In the genomic region with DNA sequence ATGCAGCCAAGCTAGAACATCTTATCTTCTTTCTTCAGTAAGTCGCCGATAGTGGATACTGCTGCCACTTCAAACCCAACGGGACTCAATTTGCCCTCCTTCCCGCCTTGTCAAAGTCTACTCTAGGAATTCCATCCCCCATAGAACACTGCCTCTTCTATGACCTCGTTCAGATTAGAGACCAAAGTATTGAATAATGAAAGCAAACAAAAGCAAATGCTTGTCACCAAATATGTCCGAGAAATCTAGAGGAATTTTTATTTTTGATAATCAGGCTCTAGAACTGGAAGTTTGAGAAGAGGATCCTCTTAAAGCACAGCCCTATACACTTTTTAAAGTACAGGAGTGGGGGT, we compare ENCODE assay signal across 9 cellular contexts. TPM values are rescaled to one million over a fixed set of nuclear protein-coding genes. Genes with fewer than 3 reads are reported as not detected.
DNase-seq lines count a peak whose midpoint lies in the region; ATAC-seq, FAIRE-seq and TF ChIP-seq lines count a peak whose summit lies in the region.
"Had no signal": no experiment of that assay in that cellular context is flagged by ENCODE, and none has a peak within 500 bp of the region (broad histone marks: within the 10 kb centered on the region; RNA-seq: fewer than 3 reads in every experiment).

No MANE protein-coding gene starts in this region.

- H3K27ac ChIP-seq in epithelial cell of prostate = peak overlapping the region; percentile 91
- H3K27ac ChIP-seq in pancreas = peak overlapping the region in 3 of 4 donors; percentile 22 to 75 (median 65)

- FAIRE-seq in pancreas (lab: Jason Lieb, UNC) = no peak

- no peak for ATAC-seq in pancreas

- 0 to 4% methylated on average over 6 of the region's 6 CpGs for WGBS in pancreas, 2 donors

- no peaks in the 10 kb centered on the region for H3K9me3 ChIP-seq in pancreas

- no peak for TF ChIP-seq CTCF in pancreas (IDR thresholded peaks at IDR 0.05)

- H3K27me3 ChIP-seq in pancreas = no peaks in the 10 kb centered on the region

- intact Hi-C loops in pancreas (cut with DNase I) = no loop called here

- H3K4me3 ChIP-seq in pancreas = peak overlapping the region; percentile 74 to 94 (median 90)

- peaks cover 0 to 19% (median 8%) of the 10 kb centered on the region in 3 donors for H3K4me1 ChIP-seq in pancreas

- DNase-seq in EH (ENCODE audit: low read depth) (peak; percentile 13), OCI-M1 (lab: John Stamatoyannopoulos, UW) (peak; percentile 44), epithelial cell of prostate (ENCODE audit: low read depth, low spot score) (no peak), pancreas (no peak), NCI-H146 (lab: John Stamatoyannopoulos, UW) (no peak), kidney glomerular epithelial cell (lab: John Stamatoyannopoulos, UW) (no peak), HPDE6-E6E7 (ENCODE audit: extremely low spot score) (no peak), NK-92 (lab: John Stamatoyannopoulos, UW; ENCODE audit: unreplicated experiment) (no peak)

- H3K36me3 ChIP-seq in pancreas = no peaks in the 10 kb centered on the region

RNA-seq across cellular contexts. Expression of a gene that starts 0.9 kb away (rescaled TPM):
- 10 to 100 TPM in 1 of 6 donors, 1 to 10 TPM in 5; 6.7 to 13.5 (median 8.2) TPM for total RNA-seq in pancreas
- 1 to 10 TPM; 4.3 to 8.5 TPM for polyA plus RNA-seq in pancreas

RNA-seq across cellular contexts. Expression of a gene that starts 12.7 kb away (rescaled TPM):
- 10 to 100 TPM in 4 of 6 donors, 1 to 10 TPM in 2; 6.1 to 16.1 (median 10.9) TPM for total RNA-seq in pancreas
- polyA plus RNA-seq in pancreas = 1 to 10 TPM; 6.8 to 8.7 TPM

RNA-seq across cellular contexts. Expression of a gene that starts 20.9 kb away (rescaled TPM):
- not detected for total RNA-seq in pancreas
- polyA plus RNA-seq in pancreas = not detected
- total RNA-seq: T-helper 2 cell treated with Interferon-gamma antibody and Interleukin-4, amounts not matched to agents 100 ng/mL and 5 ng/mL, for 36 hours had no signal

Comparison
In these comparisons a context has a peak if more than half of its experiments do, and no peak if none do; other contexts are left out.
1. DNase-seq: peak in EH (single experiment) and OCI-M1 (single experiment); none in epithelial cell of prostate (single experiment), pancreas (0 of 6), NCI-H146 (single experiment), kidney glomerular epithelial cell (single experiment), HPDE6-E6E7 (single experiment) and NK-92 (single experiment).